ENCODE assay signal across 7 cellular contexts in genomic region chr7:26078437-26079362, GRCh38.
DNase-seq lines count a peak whose midpoint lies in the region; ATAC-seq, FAIRE-seq and TF ChIP-seq lines count a peak whose summit lies in the region.

No MANE protein-coding gene starts in this region.

- H3K9ac ChIP-seq in astrocyte (ENCODE audit: low read length) (no peak overlapping the region), keratinocyte (ENCODE audit: control insufficient read depth, extremely low read depth, insufficient read depth, low read length) (no peak overlapping the region)

- H3K27me3 Mint-ChIP-seq in astrocyte (ENCODE audit: low read depth, unreplicated experiment): peaks cover 19% of the 10 kb centered on the region

- FAIRE-seq in astrocyte (lab: Jason Lieb, UNC) (no peak), keratinocyte (lab: Jason Lieb, UNC) (no peak)

- H3K9me1 ChIP-seq in keratinocyte (ENCODE audit: control insufficient read depth, extremely low read depth, insufficient read depth, low read length): no peaks in the 10 kb centered on the region

- no peaks in the 10 kb centered on the region for H3K36me3 Mint-ChIP-seq in astrocyte (ENCODE audit: low read depth, unreplicated experiment)

- H3K4me1 Mint-ChIP-seq in astrocyte (ENCODE audit: low read depth, unreplicated experiment): peaks cover 3% of the 10 kb centered on the region

- peak; percentile 76 for ATAC-seq in GM18508 (IDR thresholded peaks at IDR 0.05; ENCODE audit: insufficient read depth, unreplicated experiment)
- peak; percentile 82 for ATAC-seq in HG02973 (IDR thresholded peaks at IDR 0.05; ENCODE audit: unreplicated experiment)

- H3K27ac Mint-ChIP-seq in astrocyte (ENCODE audit: unreplicated experiment): no peak overlapping the region

- H3K4me1 ChIP-seq in astrocyte (ENCODE audit: insufficient read depth, low read length): no peaks in the 10 kb centered on the region
- H3K4me1 ChIP-seq in keratinocyte (ENCODE audit: control insufficient read depth, extremely low read depth, insufficient read depth, low read length): peaks cover 11% of the 10 kb centered on the region

- H3K4me3 ChIP-seq in astrocyte (ENCODE audit: insufficient read depth, low read depth, low read length) (no peak overlapping the region), keratinocyte (ENCODE audit: control insufficient read depth in 2 of 3, extremely low read depth in 1 of 3, insufficient read depth in 2 of 3, low read depth in 1 of 3, low read length in 3 of 3) (no peak overlapping the region)

- dilution Hi-C loops in keratinocyte (cut with MboI; ENCODE audit: extremely low pct_ligation_motif_present, low sequenced_read_pairs): no loop called here

- H3K4me2 ChIP-seq in astrocyte (ENCODE audit: low read length): peak overlapping the region; percentile 19
- peak overlapping the region; percentile 38 for H3K4me2 ChIP-seq in keratinocyte (ENCODE audit: control insufficient read depth, extremely low read depth, insufficient read depth, low read depth, low read length)

- H2AFZ ChIP-seq in astrocyte (ENCODE audit: low read depth, low read length) (no peak overlapping the region), keratinocyte (ENCODE audit: control insufficient read depth, low read length) (no peak overlapping the region)

- H3K27ac ChIP-seq in astrocyte (ENCODE audit: low read depth, low read length) (no peak overlapping the region), keratinocyte (ENCODE audit: control insufficient read depth, insufficient read depth, low read length) (no peak overlapping the region)

- H3K79me2 ChIP-seq in astrocyte (ENCODE audit: insufficient read depth, low read length): no peaks in the 10 kb centered on the region
- no peaks in the 10 kb centered on the region for H3K79me2 ChIP-seq in keratinocyte (ENCODE audit: control insufficient read depth, insufficient read depth, low read length)

- no peaks in the 10 kb centered on the region for H3K9me3 Mint-ChIP-seq in astrocyte (ENCODE audit: unreplicated experiment)

- H3K9me3 ChIP-seq in astrocyte (ENCODE audit: insufficient read depth, low read depth, low read length) (no peaks in the 10 kb centered on the region), keratinocyte (ENCODE audit: control insufficient read depth, low read depth, low read length) (no peaks in the 10 kb centered on the region)

- peak overlapping the region; percentile 16 for H3K4me3 Mint-ChIP-seq in astrocyte (ENCODE audit: unreplicated experiment)

- TF ChIP-seq CTCF in astrocyte (IDR thresholded peaks at IDR 0.05; ENCODE audit: insufficient read depth, low read depth, low read length) (peak; percentile 22), keratinocyte (optimal IDR thresholded peaks at IDR 0.05 in 1 of 3, IDR thresholded peaks at IDR 0.05 in 1 of 3, conservative IDR thresholded peaks at IDR 0.05 in 1 of 3; ENCODE audit: extremely low read depth in 1 of 3, insufficient read depth in 2 of 3, low read length in 3 of 3) (peak; percentile 19 to 77 (median 26))

- H4K20me1 ChIP-seq in astrocyte (ENCODE audit: insufficient read depth, low read length) (no peaks in the 10 kb centered on the region), keratinocyte (ENCODE audit: control insufficient read depth, extremely low read depth, insufficient read depth, low read length) (no peaks in the 10 kb centered on the region)

- H3K27me3 ChIP-seq in astrocyte (ENCODE audit: insufficient read depth, low read length) (peaks cover 14% of the 10 kb centered on the region), keratinocyte (ENCODE audit: control insufficient read depth, extremely low read depth, insufficient read depth, low read length) (peaks cover 12% of the 10 kb centered on the region)

- peak; percentile 52 for DNase-seq in NCI-H187 treated with DMSO at 0.1 percent for 48 hours (lab: John Stamatoyannopoulos, UW)
- peak; percentile 42 for DNase-seq in T-helper 22 cell (ENCODE audit: low read depth)
- peak; percentile 8 for DNase-seq in astrocyte (ENCODE audit: low read depth)
- no peak for DNase-seq in keratinocyte (ENCODE audit: low read depth, low spot score)
- DNase-seq in stimulated activated CD4-positive, alpha-beta T cell treated with anti-CD3 and anti-CD28 coated beads, Interleukin-2, amount 100 ng/mL, for 4 hours (ENCODE audit: low read depth): peak; percentile 75

- H3K36me3 ChIP-seq in astrocyte (ENCODE audit: insufficient read depth, low read length) (no peaks in the 10 kb centered on the region), keratinocyte (ENCODE audit: control insufficient read depth in 2 of 2, extremely low read depth in 1 of 2, insufficient read depth in 2 of 2, low read length in 2 of 2) (no peaks in the 10 kb centered on the region)
